ENCODE assay signal across 10 cellular contexts in genomic region chr20:34249291-34249690, GRCh38. TPM values are rescaled to one million over a fixed set of nuclear protein-coding genes. Genes with fewer than 3 reads are reported as not detected.
DNase-seq lines count a peak whose midpoint lies in the region; ATAC-seq and TF ChIP-seq lines count a peak whose summit lies in the region.
"Had no signal": no experiment of that assay in that cellular context is flagged by ENCODE, and none has a peak within 500 bp of the region (broad histone marks: within the 10 kb centered on the region; RNA-seq: fewer than 3 reads in every experiment).

No MANE protein-coding gene starts in this region.

- no peaks in the 10 kb centered on the region for H3K9me3 ChIP-seq in effector memory CD4-positive, alpha-beta T cell (ENCODE audit: control insufficient read depth, low read length)
- no peaks in the 10 kb centered on the region for H3K9me3 ChIP-seq in MG63

- CTCF ChIA-PET in activated CD8-positive, alpha-beta T cell treated with anti-CD3 and anti-CD28 coated beads for 36 hours (lab: Charles Lee), result interaction anchor here (1.2 kb wide), 1 partner anchor 63 kb away, joined by 3 read pairs; no protein-coding TSS in a partner anchor

- no peaks in the 10 kb centered on the region for H3K27me3 ChIP-seq in effector memory CD4-positive, alpha-beta T cell (replicated peaks; ENCODE audit: control insufficient read depth, insufficient read depth, low read length, poor library complexity, severe bottlenecking)
- H3K27me3 ChIP-seq in MG63, result no peaks in the 10 kb centered on the region
- H3K27me3 ChIP-seq: neural progenitor cell had no signal

- TF ChIP-seq CTCF in GM13977 (IDR thresholded peaks at IDR 0.05; ENCODE audit: extremely low read depth, insufficient read depth, missing control alignments) (no peak), natural killer cell (IDR thresholded peaks at IDR 0.05) (no peak)
- TF ChIP-seq CTCF in activated CD8-positive, alpha-beta T cell treated with anti-CD3 and anti-CD28 coated beads for 36 hours (IDR thresholded peaks at IDR 0.05), result no peak

- no peaks in the 10 kb centered on the region for H3K36me3 ChIP-seq in effector memory CD4-positive, alpha-beta T cell (ENCODE audit: control insufficient read depth, insufficient read depth, low read length)
- H3K36me3 ChIP-seq in MG63, result no peaks in the 10 kb centered on the region
- H3K36me3 ChIP-seq: neural progenitor cell had no signal

- no peaks in the 10 kb centered on the region for H3K4me1 ChIP-seq in effector memory CD4-positive, alpha-beta T cell (ENCODE audit: control insufficient read depth, insufficient read depth, low read length, poor library complexity, severe bottlenecking)
- H3K4me1 ChIP-seq: neural progenitor cell had no signal

- no peaks in the 10 kb centered on the region for H3K36me3 Mint-ChIP-seq in activated CD8-positive, alpha-beta T cell treated with anti-CD3 and anti-CD28 coated beads for 36 hours (ENCODE audit: low read depth)
- no peaks in the 10 kb centered on the region for H3K36me3 Mint-ChIP-seq in natural killer cell

- intact Hi-C loops in activated CD8-positive, alpha-beta T cell treated with anti-CD3 and anti-CD28 coated beads for 36 hours (cut with micrococcal nuclease), result no loop called here
- intact Hi-C loops in natural killer cell (cut with micrococcal nuclease), result no loop called here

- H3K4me3 ChIP-seq in effector memory CD4-positive, alpha-beta T cell (ENCODE audit: insufficient read depth, low read depth, low read length, poor library complexity, severe bottlenecking), result no peak overlapping the region
- no peak overlapping the region for H3K4me3 ChIP-seq in MG63
- H3K4me3 ChIP-seq: neural progenitor cell had no signal

- POLR2A ChIA-PET in activated CD8-positive, alpha-beta T cell treated with anti-CD3 and anti-CD28 coated beads for 36 hours (lab: Charles Lee), result interaction anchor here (1.1 kb wide), 1 partner anchor 53 kb away, joined by 3 read pairs; no protein-coding TSS in a partner anchor

- peaks cover 14% of the 10 kb centered on the region for H3K4me1 Mint-ChIP-seq in activated CD8-positive, alpha-beta T cell treated with anti-CD3 and anti-CD28 coated beads for 36 hours (ENCODE audit: low read depth)
- H3K4me1 Mint-ChIP-seq in natural killer cell, result peaks cover 11 to 12% of the 10 kb centered on the region in 2 donors

- H3K9me3 Mint-ChIP-seq in activated CD8-positive, alpha-beta T cell treated with anti-CD3 and anti-CD28 coated beads for 36 hours, result no peaks in the 10 kb centered on the region
- H3K9me3 Mint-ChIP-seq in natural killer cell, result no peaks in the 10 kb centered on the region
- H3K9me3 Mint-ChIP-seq: neural progenitor cell had no signal

- H3K4me3 Mint-ChIP-seq in activated CD8-positive, alpha-beta T cell treated with anti-CD3 and anti-CD28 coated beads for 36 hours, result no peak overlapping the region
- H3K4me3 Mint-ChIP-seq in natural killer cell, result no peak overlapping the region
- H3K4me3 Mint-ChIP-seq: neural progenitor cell had no signal

- DNase-seq in GM13977 (ENCODE audit: low spot score) (peak; percentile 44), natural killer cell (no peak), NCI-H1092 (lab: John Stamatoyannopoulos, UW) (no peak), MG63 (no peak)
- peak; percentile 36 for DNase-seq in activated CD8-positive, alpha-beta T cell treated with anti-CD3 and anti-CD28 coated beads for 36 hours
- no peak for DNase-seq in effector memory CD4-positive, alpha-beta T cell
- DNase-seq in activated effector memory CD4-positive, alpha-beta T cell treated with Interleukin-2 at 50 U/mL for 16 hours, result no peak
- DNase-seq: NCI-H1105 treated with DMSO at 0.1 percent for 48 hours had no signal

- H3K27me3 Mint-ChIP-seq in activated CD8-positive, alpha-beta T cell treated with anti-CD3 and anti-CD28 coated beads for 36 hours, result no peaks in the 10 kb centered on the region
- peaks cover 0 to 2% of the 10 kb centered on the region in 2 donors for H3K27me3 Mint-ChIP-seq in natural killer cell (ENCODE audit: low read depth in 2 of 2)

- H3K27ac Mint-ChIP-seq in activated CD8-positive, alpha-beta T cell treated with anti-CD3 and anti-CD28 coated beads for 36 hours, result no peak overlapping the region
- H3K27ac Mint-ChIP-seq in natural killer cell, result peak overlapping the region in 1 of 2 donors; percentile 66
- H3K27ac Mint-ChIP-seq: neural progenitor cell had no signal

- in situ Hi-C loops in GM13977 (cut with MboI; ENCODE audit: low pct_unique_long_range_greater_than_20kb, low sequenced_read_pairs, unreplicated experiment), result no loop called here

- ATAC-seq in HG03280 (IDR thresholded peaks at IDR 0.05; ENCODE audit: unreplicated experiment), result peak; percentile 52
- peak; percentile 86 for ATAC-seq in activated CD8-positive, alpha-beta T cell treated with anti-CD3 and anti-CD28 coated beads for 36 hours
- ATAC-seq in natural killer cell, result peak; percentile 76 to 99 (median 94)

- no peak overlapping the region for H3K27ac ChIP-seq in effector memory CD4-positive, alpha-beta T cell (ENCODE audit: insufficient read depth, low read length, poor library complexity, severe bottlenecking)
- H3K27ac ChIP-seq: neural progenitor cell had no signal

RNA-seq across cellular contexts. Expression of gene ASIP, which starts 8.1 kb away (rescaled TPM):
- total RNA-seq in activated CD8-positive, alpha-beta T cell treated with anti-CD3 and anti-CD28 coated beads for 36 hours, result not detected
- total RNA-seq in natural killer cell, result not detected
- total RNA-seq in MG63 (2014; rRNA removed; shearing (Covaris generic); ENCODE audit: low replicate concordance), result not detected in 2 replicates

RNA-seq across cellular contexts. Expression of gene AHCY, which starts 53.9 kb away (rescaled TPM):
- 100 to 1,000 TPM; 256 to 258 TPM for total RNA-seq in activated CD8-positive, alpha-beta T cell treated with anti-CD3 and anti-CD28 coated beads for 36 hours
- total RNA-seq in natural killer cell, result 1 to 10 TPM; 7.1 to 8.3 (median 7.7) TPM
- total RNA-seq in MG63 (2014; rRNA removed; shearing (Covaris generic); ENCODE audit: low replicate concordance), result 151 and 216 TPM in 2 replicates

Comparison
In these comparisons a context has a peak if more than half of its experiments do, and no peak if none do; other contexts are left out.
1. DNase-seq: peak in GM13977 (single experiment) and activated CD8-positive, alpha-beta T cell treated with anti-CD3 and anti-CD28 coated beads for 36 hours (single experiment); none in natural killer cell (single experiment), effector memory CD4-positive, alpha-beta T cell (0 of 3), NCI-H1092 (single experiment), MG63 (single experiment) and activated effector memory CD4-positive, alpha-beta T cell treated with Interleukin-2 at 50 U/mL for 16 hours (single experiment).
2. RNA of gene AHCY, which starts 53.9 kb away (total RNA-seq): 256 to 258 TPM in activated CD8-positive, alpha-beta T cell treated with anti-CD3 and anti-CD28 coated beads for 36 hours and 151 to 216 TPM in MG63; 7.1 to 8.3 TPM in natural killer cell; every median in the first group is over 10 times any median in the second.
3. Peak in every context shown above with its lines, with median percentiles within 50 percentile points of each other: ATAC-seq.